In genomic region chr15:30895461-30896210, GRCh38 we compare ENCODE assay signal across 17 cellular contexts. TPM values are rescaled to one million over a fixed set of nuclear protein-coding genes. Genes with fewer than 3 reads are reported as not detected.
DNase-seq lines count a peak whose midpoint lies in the region; ATAC-seq and TF ChIP-seq lines count a peak whose summit lies in the region.
"Had no signal": no experiment of that assay in that cellular context is flagged by ENCODE, and none has a peak within 500 bp of the region (broad histone marks: within the 10 kb centered on the region; RNA-seq: fewer than 3 reads in every experiment).

No MANE protein-coding gene starts in this region.

- H3K27ac ChIP-seq in neural cell (ENCODE audit: low read length), result peak overlapping the region; percentile 64
- H3K27ac ChIP-seq in neuronal stem cell (replicated peaks; ENCODE audit: low read length), result no peak overlapping the region
- H3K27ac ChIP-seq: BLaER1 treated with 17β-estradiol and CSF1 and Interleukin-3, amounts not matched to agents 10 nM and 100 nM; C4-2B had no signal

- H3K4me3 ChIP-seq in neural cell (ENCODE audit: low read length) (no peak overlapping the region), neuronal stem cell (ENCODE audit: low read length in 2 of 2) (no peak overlapping the region)
- H3K4me3 ChIP-seq: BLaER1 treated with 17β-estradiol and CSF1 and Interleukin-3, amounts not matched to agents 10 nM and 100 nM; GM12878 had no signal

- no peaks in the 10 kb centered on the region for H3K27me3 ChIP-seq in neural cell (ENCODE audit: insufficient read depth, low read depth, low read length)
- no peaks in the 10 kb centered on the region for H3K27me3 ChIP-seq in neuronal stem cell (ENCODE audit: control insufficient read depth in 3 of 3, insufficient read depth in 3 of 3, low read depth in 1 of 3, low read length in 3 of 3)
- H3K27me3 ChIP-seq: BLaER1 treated with 17β-estradiol and CSF1 and Interleukin-3, amounts not matched to agents 10 nM and 100 nM had no signal

- H3F3A ChIP-seq in neural cell (ENCODE audit: insufficient read depth, low read length, poor library complexity, severe bottlenecking), result no peaks in the 10 kb centered on the region

- WGBS in neuronal stem cell (ENCODE audit: extremely low coverage in 2 of 2, insufficient read length in 2 of 2, insufficient replicate concordance in 1 of 2), 2 donors, result no CpG with 5 or more reads among the region's 33 CpGs

- no peak overlapping the region for H4K8ac ChIP-seq in neuronal stem cell (ENCODE audit: low read depth, low read length)

- no peak for TF ChIP-seq EP300 in neural cell (conservative IDR thresholded peaks at IDR 0.05; ENCODE audit: poor library complexity, severe bottlenecking)

- no peak overlapping the region for H3K23ac ChIP-seq in neuronal stem cell (ENCODE audit: low read depth, low read length, poor library complexity)

- H2BK12ac ChIP-seq in neuronal stem cell (ENCODE audit: low read length), result no peak overlapping the region

- H3K9me2 ChIP-seq in neural cell (ENCODE audit: insufficient read depth, low read length), result no peaks in the 10 kb centered on the region

- H3K79me1 ChIP-seq in neuronal stem cell (ENCODE audit: low read depth, low read length), result no peaks in the 10 kb centered on the region

- H2AK5ac ChIP-seq in neuronal stem cell (ENCODE audit: low read depth, low read length), result no peak overlapping the region

- ATAC-seq in GM18519 (IDR thresholded peaks at IDR 0.05; ENCODE audit: low FRiP score, unreplicated experiment), result no peak
- no peak for ATAC-seq in activated CD4-positive, CD25-positive, alpha-beta regulatory T cell treated with anti-CD3 and anti-CD28 coated beads, Interleukin-2, amount 50 U/mL, for 24 hours
- ATAC-seq: CD8-positive, alpha-beta T cell; GM12878 had no signal

- DNase-seq in ELF-1 (ENCODE audit: low read depth, low spot score), result peak; percentile 28
- DNase-seq in neuronal stem cell (ENCODE audit: low spot score), result no peak
- DNase-seq in NCI-H2196 treated with DMSO at 0.1 percent for 48 hours (lab: John Stamatoyannopoulos, UW; ENCODE audit: unreplicated experiment), result no peak
- DNase-seq: 8988T; AML-193; Calu3; CD4-positive, alpha-beta T cell; CD8-positive, alpha-beta T cell; DMS79 treated with DMSO at 0.1 percent for 48 hours; GDM1 had no signal

- H3K4me2 ChIP-seq in neural cell (ENCODE audit: low read length) (no peak overlapping the region), neuronal stem cell (ENCODE audit: insufficient read depth, low read length, poor library complexity, severe bottlenecking) (no peak overlapping the region)

- H3K18ac ChIP-seq in neuronal stem cell (ENCODE audit: low read length), result no peak overlapping the region

- no peak overlapping the region for H2BK120ac ChIP-seq in neuronal stem cell (ENCODE audit: low read depth, low read length)

- H3K9ac ChIP-seq in neural cell (ENCODE audit: low read length), result peak overlapping the region; percentile 14
- no peak overlapping the region for H3K9ac ChIP-seq in neuronal stem cell (ENCODE audit: low read depth, low read length, poor library complexity)
- H3K9ac ChIP-seq: BLaER1 treated with 17β-estradiol and CSF1 and Interleukin-3, amounts not matched to agents 10 nM and 100 nM had no signal

- no peak overlapping the region for H3K14ac ChIP-seq in neuronal stem cell (ENCODE audit: low read length)

- H3K79me2 ChIP-seq in neural cell (replicated peaks; ENCODE audit: insufficient read depth, low read length), result no peaks in the 10 kb centered on the region

- H2BK15ac ChIP-seq in neuronal stem cell (ENCODE audit: low read length), result no peak overlapping the region

- H4K91ac ChIP-seq in neuronal stem cell (ENCODE audit: low read depth, low read length, poor library complexity), result no peak overlapping the region

- peaks cover 0 to 8% of the 10 kb centered on the region in 2 donors for H3K4me1 ChIP-seq in neuronal stem cell (ENCODE audit: control insufficient read depth in 2 of 2, insufficient read depth in 1 of 2, low read depth in 1 of 2, low read length in 2 of 2)
- H3K4me1 ChIP-seq: Caco-2 had no signal

- H3K36me3 ChIP-seq in neural cell (ENCODE audit: insufficient read depth, low read length), result no peaks in the 10 kb centered on the region
- H3K36me3 ChIP-seq in neuronal stem cell (replicated peaks in 1 of 2; ENCODE audit: control insufficient read depth in 2 of 2, insufficient read depth in 2 of 2, low read length in 2 of 2), result no peaks in the 10 kb centered on the region
- H3K36me3 ChIP-seq: BLaER1 treated with 17β-estradiol and CSF1 and Interleukin-3, amounts not matched to agents 10 nM and 100 nM had no signal

- no peaks in the 10 kb centered on the region for H4K20me1 ChIP-seq in neural cell (ENCODE audit: insufficient read depth)
- H4K20me1 ChIP-seq: BLaER1 treated with 17β-estradiol and CSF1 and Interleukin-3, amounts not matched to agents 10 nM and 100 nM had no signal

- H2BK5ac ChIP-seq in neuronal stem cell (ENCODE audit: low read length), result peak overlapping the region; percentile 13

- H3K9me3 ChIP-seq in neural cell (ENCODE audit: low read length) (no peaks in the 10 kb centered on the region), neuronal stem cell (replicated peaks in 1 of 2; ENCODE audit: control insufficient read depth in 2 of 2, insufficient read depth in 1 of 2, low read depth in 1 of 2, low read length in 2 of 2) (no peaks in the 10 kb centered on the region)
- H3K9me3 ChIP-seq: BLaER1 treated with 17β-estradiol and CSF1 and Interleukin-3, amounts not matched to agents 10 nM and 100 nM; Caco-2 had no signal

- TF ChIP-seq CTCF in neural cell (IDR thresholded peaks at IDR 0.05; ENCODE audit: poor library complexity, severe bottlenecking), result no peak

- no peak for TF ChIP-seq RAD21 in neural cell (conservative IDR thresholded peaks at IDR 0.05)

- H2AFZ ChIP-seq in neural cell (ENCODE audit: low read depth, low read length) (no peak overlapping the region), neuronal stem cell (ENCODE audit: low read length) (peak overlapping the region; percentile 63)

- H3K4ac ChIP-seq in neuronal stem cell (ENCODE audit: low read length), result no peak overlapping the region

TF ChIP-seq in neural cell, 6 proteins besides CTCF, POLR2A, EP300 and RAD21:
- no peak for TF ChIP-seq TAF1 (IDR thresholded peaks at IDR 0.05; ENCODE audit: low read depth)
- no peak for TF ChIP-seq POLR2AphosphoS5 (IDR thresholded peaks at IDR 0.05)
- TF ChIP-seq REST (IDR thresholded peaks at IDR 0.05; ENCODE audit: borderline replicate concordance), result no peak
- TF ChIP-seq SMC3 (conservative IDR thresholded peaks at IDR 0.05; ENCODE audit: poor library complexity), result no peak
- no peak for TF ChIP-seq EZH2 (IDR thresholded peaks at IDR 0.05; ENCODE audit: borderline replicate concordance, insufficient read depth, low read length, poor library complexity, severe bottlenecking)
- no peak for TF ChIP-seq MXI1 (conservative IDR thresholded peaks at IDR 0.05; ENCODE audit: poor library complexity, severe bottlenecking)
TF ChIP-seq in neural cell: peak in this region for 0.

RNA-seq across cellular contexts. Expression of gene FAN1, which starts 8.1 kb away (rescaled TPM):
- polyA plus RNA-seq in neural cell, result 35.7 and 38.5 TPM in 2 replicates
- 29.7 and 34.6 TPM in 2 replicates for polyA minus RNA-seq in neural cell
- polyA plus RNA-seq in neuronal stem cell (2013, experiment 1 of 2), result 13.8 TPM
- 13.3 TPM for polyA plus RNA-seq in neuronal stem cell (2013, experiment 2 of 2)
